20 cellular contexts compared by ENCODE assay signal in the genomic region with DNA sequence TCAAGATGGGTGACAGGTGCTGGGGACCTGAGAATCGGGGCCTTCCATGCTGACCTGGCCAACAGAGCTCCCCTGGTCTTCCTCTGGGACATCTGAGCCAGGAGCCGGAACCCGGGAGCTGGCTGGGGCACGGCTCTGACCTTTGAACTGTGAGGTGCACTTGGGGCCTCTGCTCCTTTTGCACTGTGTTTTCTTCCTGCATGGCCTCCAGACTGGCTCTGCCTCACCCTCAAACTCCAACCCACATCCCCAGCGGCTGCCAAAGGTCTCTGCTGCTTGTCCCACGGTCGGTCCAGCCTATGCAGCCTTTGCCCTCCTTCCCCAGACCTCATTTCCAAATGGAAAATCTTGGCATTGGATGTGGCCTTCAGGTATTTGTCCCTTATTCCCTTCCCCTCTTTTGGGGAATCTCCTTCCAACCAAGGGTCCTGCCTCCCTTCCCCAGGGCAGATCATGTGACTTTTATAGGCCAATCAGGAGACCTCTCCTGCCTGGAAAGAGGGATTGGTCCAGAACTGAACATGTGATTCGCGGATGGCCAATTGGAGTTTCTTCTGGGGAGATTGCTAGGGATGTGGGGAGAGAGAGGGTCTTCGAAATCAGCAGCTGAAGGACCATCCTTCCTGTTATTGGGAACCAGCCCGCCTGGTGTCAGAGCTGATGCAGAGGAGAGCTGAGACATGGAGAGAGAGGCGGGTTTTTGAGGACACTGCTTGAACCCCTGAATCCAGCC.
DNase-seq lines count a peak whose midpoint lies in the region; ATAC-seq, FAIRE-seq and TF ChIP-seq lines count a peak whose summit lies in the region.
"Had no signal": no experiment of that assay in that cellular context is flagged by ENCODE, and none has a peak within 500 bp of the region (broad histone marks: within the 10 kb centered on the region; RNA-seq: fewer than 3 reads in every experiment).

No MANE protein-coding gene starts in this region.

- no peaks in the 10 kb centered on the region for H3K9me3 ChIP-seq in K562 (replicated peaks; ENCODE audit: control insufficient read depth, insufficient read depth, low read depth, low read length)
- H3K9me3 ChIP-seq in HepG2 (ENCODE audit: low read length): no peaks in the 10 kb centered on the region
- no peaks in the 10 kb centered on the region for H3K9me3 ChIP-seq in small intestine (ENCODE audit: control insufficient read depth, low read depth)
- H3K9me3 ChIP-seq in endodermal cell (ENCODE audit: control insufficient read depth, low read length): peaks cover 7% of the 10 kb centered on the region

- no peak for FAIRE-seq in K562 (lab: Jason Lieb, UNC)
- peak; percentile 55 for FAIRE-seq in HepG2 (lab: Jason Lieb, UNC)
- no peak for FAIRE-seq in small intestine (lab: Jason Lieb, UNC)
- FAIRE-seq: GM12878, GM18507, HTR-8/SVneo had no signal

- no TSS peak for BruUV-seq in K562 (replicated peaks; lab: Mats Ljungman, UMichigan)
- BruUV-seq in HepG2 (replicated peaks; lab: Mats Ljungman, UMichigan): no TSS peak

- H3K4me1 ChIP-seq in K562 (replicated peaks in 1 of 2; ENCODE audit: control insufficient read depth in 2 of 2, insufficient read depth in 2 of 2, low read length in 2 of 2): no peaks in the 10 kb centered on the region
- peaks cover 37% of the 10 kb centered on the region for H3K4me1 ChIP-seq in HepG2 (ENCODE audit: insufficient read depth, low read length)
- H3K4me1 ChIP-seq in small intestine (ENCODE audit: control insufficient read depth in 2 of 2, insufficient read depth in 1 of 2, low read depth in 1 of 2, low read length in 1 of 2): no peaks in the 10 kb centered on the region
- H3K4me1 ChIP-seq in endodermal cell (ENCODE audit: control insufficient read depth, insufficient read depth, low read length): no peaks in the 10 kb centered on the region

- TF ChIP-seq RAD21 in K562 (CRISPR knock-in tag; conservative IDR thresholded peaks at IDR 0.05 in 1 of 2, IDR thresholded peaks at IDR 0.05 in 1 of 2): no peak
- TF ChIP-seq RAD21 in HepG2 (CRISPR knock-in tag; IDR thresholded peaks at IDR 0.05): no peak

- peaks cover 5% of the 10 kb centered on the region for H3K9me1 ChIP-seq in K562 (ENCODE audit: control insufficient read depth, insufficient read depth, low read length)

- peak overlapping the region; percentile 32 for H3K4me2 ChIP-seq in K562 (ENCODE audit: insufficient read depth, low read length)
- peak overlapping the region; percentile 82 for H3K4me2 ChIP-seq in HepG2 (ENCODE audit: low read depth, low read length)
- H3K4me2 ChIP-seq: KMS-11 had no signal

- H4K20me1 ChIP-seq in K562 (replicated peaks; ENCODE audit: control insufficient read depth, insufficient read depth, low read length) (no peaks in the 10 kb centered on the region), HepG2 (ENCODE audit: insufficient read depth, low read length) (no peaks in the 10 kb centered on the region)

- TF ChIP-seq EP300 in K562 (IDR thresholded peaks at IDR 0.05; ENCODE audit: low read length) (no peak), HepG2 (IDR thresholded peaks at IDR 0.05; ENCODE audit: low read depth in 2 of 2, low read length in 2 of 2) (no peak), HepG2 (CRISPR knock-in tag; IDR thresholded peaks at IDR 0.05; ENCODE audit: borderline replicate concordance) (no peak)

- DNase-seq in HuH-7 (ENCODE audit: low spot score): peak; percentile 15
- DNase-seq in K562 (ENCODE audit: extremely low read depth in 1 of 4, low spot score in 3 of 4): peak in 2 of 4 experiments; percentile 9 to 44
- peak; percentile 55 for DNase-seq in HepG2 (ENCODE audit: low spot score)
- DNase-seq in small intestine: peak; percentile 80
- DNase-seq in endodermal cell: no peak
- no peak for DNase-seq in activated CD4-positive, alpha-beta memory T cell treated with anti-CD3 and anti-CD28 coated beads, Interleukin-2, amount 10 ng/mL, durations not matched to agents 7 days and 5 days
- DNase-seq: ACHN; CD4-positive, CD25-positive, alpha-beta regulatory T cell; DMS79; NCI-H1092 treated with DMSO at 0.1 percent for 48 hours; NCI-H1694 treated with DMSO at 0.1 percent for 48 hours; NCI-H446 treated with DMSO at 0.1 percent for 48 hours; NCI-H748 treated with DMSO at 0.1 percent for 48 hours; PC-3 had no signal

- H3K36me3 ChIP-seq in K562 (ENCODE audit: control insufficient read depth, insufficient read depth, low read length) (no peaks in the 10 kb centered on the region), HepG2 (replicated peaks in 1 of 2; ENCODE audit: control insufficient read depth in 1 of 2, insufficient read depth in 2 of 2, low read length in 2 of 2) (no peaks in the 10 kb centered on the region), small intestine (ENCODE audit: control insufficient read depth in 2 of 2, insufficient read depth in 2 of 2, low read length in 2 of 2) (no peaks in the 10 kb centered on the region), endodermal cell (ENCODE audit: control insufficient read depth, insufficient read depth, low read length) (no peaks in the 10 kb centered on the region)

- H3K4me1 Mint-ChIP-seq in endodermal cell: no peaks in the 10 kb centered on the region
- no peaks in the 10 kb centered on the region for H3K4me1 Mint-ChIP-seq in activated CD4-positive, alpha-beta memory T cell treated with anti-CD3 and anti-CD28 coated beads, Interleukin-2, amount 10 ng/mL, durations not matched to agents 7 days and 5 days
- H3K4me1 Mint-ChIP-seq: CD4-positive, CD25-positive, alpha-beta regulatory T cell had no signal

- TF ChIP-seq CTCF in K562 (IDR thresholded peaks at IDR 0.05 in 2 of 3, conservative IDR thresholded peaks at IDR 0.05 in 1 of 3; ENCODE audit: insufficient read depth in 2 of 3, low read depth in 1 of 3, low read length in 3 of 3) (no peak), HepG2 (CRISPR knock-in tag; IDR thresholded peaks at IDR 0.05) (no peak), endodermal cell (conservative IDR thresholded peaks at IDR 0.05) (no peak)

- intact Hi-C loops in K562 (cut with micrococcal nuclease) (no loop called here), HepG2 (cut with micrococcal nuclease; ENCODE audit: unreplicated experiment) (loop anchor here (5.0 kb wide), 1 partner anchor 293 kb away; a partner anchor contains a TSS)

- no peak overlapping the region for H3K27ac Mint-ChIP-seq in endodermal cell
- H3K27ac Mint-ChIP-seq in activated CD4-positive, alpha-beta memory T cell treated with anti-CD3 and anti-CD28 coated beads, Interleukin-2, amount 10 ng/mL, durations not matched to agents 7 days and 5 days: no peak overlapping the region

- no peak overlapping the region for H3K4me3 Mint-ChIP-seq in endodermal cell
- no peak overlapping the region for H3K4me3 Mint-ChIP-seq in activated CD4-positive, alpha-beta memory T cell treated with anti-CD3 and anti-CD28 coated beads, Interleukin-2, amount 10 ng/mL, durations not matched to agents 7 days and 5 days
- H3K4me3 Mint-ChIP-seq: CD4-positive, CD25-positive, alpha-beta regulatory T cell had no signal

- no peaks in the 10 kb centered on the region for H3K36me3 Mint-ChIP-seq in endodermal cell (ENCODE audit: low read depth)
- no peaks in the 10 kb centered on the region for H3K36me3 Mint-ChIP-seq in activated CD4-positive, alpha-beta memory T cell treated with anti-CD3 and anti-CD28 coated beads, Interleukin-2, amount 10 ng/mL, durations not matched to agents 7 days and 5 days (ENCODE audit: low read depth)
- H3K36me3 Mint-ChIP-seq: CD4-positive, CD25-positive, alpha-beta regulatory T cell had no signal

- H3K79me2 ChIP-seq in K562 (ENCODE audit: control insufficient read depth, insufficient read depth, low read length): no peaks in the 10 kb centered on the region
- H3K79me2 ChIP-seq in HepG2 (ENCODE audit: insufficient read depth, low read length): no peaks in the 10 kb centered on the region

- in situ Hi-C loops in K562 (cut with MboI): no loop called here
- in situ Hi-C loops in HepG2 (cut with HindIII; ENCODE audit: extremely low pct_ligation_motif_present, low pct_unique_long_range_greater_than_20kb): no loop called here

- H3K27ac ChIP-seq in K562 (ENCODE audit: extremely low read depth, low read depth, low read length) (no peak overlapping the region), HepG2 (ENCODE audit: extremely low read length, insufficient read depth, low read length) (no peak overlapping the region), small intestine (ENCODE audit: low read depth in 1 of 2, low read length in 1 of 2) (no peak overlapping the region), endodermal cell (ENCODE audit: low read depth, low read length) (no peak overlapping the region)
- H3K27ac ChIP-seq: KMS-11 had no signal

- TF ChIP-seq POLR2A in K562 (conservative IDR thresholded peaks at IDR 0.05): no peak
- TF ChIP-seq POLR2A in HepG2 (IDR thresholded peaks at IDR 0.05; ENCODE audit: insufficient read depth in 1 of 2, low read depth in 2 of 2, low read length in 2 of 2): no peak

- WGBS in K562 (ENCODE audit: insufficient coverage, low coverage, missing lambda C conversion rate): 6% methylated on average over 11 of the region's 12 CpGs
- 54% methylated on average over 10 of the region's 12 CpGs for WGBS in HepG2 (ENCODE audit: low lambda C conversion rate)
- WGBS in small intestine, 3 donors: 49 to 71% (median 71%) methylated on average over 12 of the region's 12 CpGs
- 93 to 100% methylated on average over 4 to 12 of the region's 12 CpGs for WGBS in endodermal cell (ENCODE audit: insufficient coverage in 1 of 2, insufficient read length in 1 of 2), 2 experiments

- H3K9ac ChIP-seq in K562 (ENCODE audit: insufficient read depth in 1 of 2, low read depth in 2 of 2, low read length in 2 of 2): no peak overlapping the region
- H3K9ac ChIP-seq in HepG2 (ENCODE audit: insufficient read depth, low read depth, low read length): 0 out of 2 replicates have a peak overlapping the region, but pooled peaks have one; percentile 4
- H3K9ac ChIP-seq in endodermal cell (ENCODE audit: extremely low read depth, low read length, poor library complexity, severe bottlenecking): no peak overlapping the region
- H3K9ac ChIP-seq: KMS-11 had no signal

- H3K27me3 ChIP-seq in K562 (ENCODE audit: control insufficient read depth in 2 of 2, insufficient read depth in 2 of 2, low read length in 2 of 2): peaks cover 0 to 15% of the 10 kb centered on the region in 2 experiments; a peak in 2 of 5 replicates
- no peaks in the 10 kb centered on the region for H3K27me3 ChIP-seq in HepG2 (ENCODE audit: control insufficient read depth in 1 of 2, insufficient read depth in 2 of 2, low read length in 2 of 2)
- H3K27me3 ChIP-seq in small intestine (ENCODE audit: control insufficient read depth in 2 of 2, insufficient read depth in 2 of 2, low read length in 2 of 2): peaks cover 0 to 3% of the 10 kb centered on the region in 2 donors
- H3K27me3 ChIP-seq in endodermal cell (ENCODE audit: control insufficient read depth, insufficient read depth, low read length, poor library complexity, severe bottlenecking): no peaks in the 10 kb centered on the region

- POLR2A ChIA-PET in K562 (lab: Yijun Ruan, JAX): no interaction called here
- POLR2A ChIA-PET in HepG2 (lab: Yijun Ruan, JAX): no interaction called here
- POLR2A ChIA-PET in activated CD4-positive, alpha-beta memory T cell treated with anti-CD3 and anti-CD28 coated beads, Interleukin-2, amount 10 ng/mL, durations not matched to agents 7 days and 5 days (lab: Charles Lee): no interaction called here

- H3K27me3 Mint-ChIP-seq in endodermal cell (ENCODE audit: insufficient read depth): peaks cover 3% of the 10 kb centered on the region
- H3K27me3 Mint-ChIP-seq in activated CD4-positive, alpha-beta memory T cell treated with anti-CD3 and anti-CD28 coated beads, Interleukin-2, amount 10 ng/mL, durations not matched to agents 7 days and 5 days: peaks cover 6% of the 10 kb centered on the region

- peak; percentile 75 for ATAC-seq in K562
- peak; percentile 75 for ATAC-seq in HepG2
- no peak for ATAC-seq in HG03442 (IDR thresholded peaks at IDR 0.05; ENCODE audit: unreplicated experiment)
- ATAC-seq: GM12878, HCT116, PC-3 had no signal

- CTCF ChIA-PET in K562 (lab: Yijun Ruan, JAX; ENCODE audit: low intra/inter-chr PET ratio): no interaction called here
- CTCF ChIA-PET in HepG2 (lab: Yijun Ruan, JAX; ENCODE audit: low intra/inter-chr PET ratio, low total read pairs): no interaction called here
- CTCF ChIA-PET in activated CD4-positive, alpha-beta memory T cell treated with anti-CD3 and anti-CD28 coated beads, Interleukin-2, amount 10 ng/mL, durations not matched to agents 7 days and 5 days (lab: Charles Lee): no interaction called here

- H3K9me3 Mint-ChIP-seq in endodermal cell: peaks cover 4% of the 10 kb centered on the region
- no peaks in the 10 kb centered on the region for H3K9me3 Mint-ChIP-seq in activated CD4-positive, alpha-beta memory T cell treated with anti-CD3 and anti-CD28 coated beads, Interleukin-2, amount 10 ng/mL, durations not matched to agents 7 days and 5 days
- H3K9me3 Mint-ChIP-seq: CD4-positive, CD25-positive, alpha-beta regulatory T cell had no signal

- no peak overlapping the region for H3K4me3 ChIP-seq in K562
- H3K4me3 ChIP-seq in HepG2 (replicated peaks in 1 of 3; ENCODE audit: insufficient read depth in 1 of 3, low read depth in 2 of 3, low read length in 3 of 3): peak overlapping the region; percentile 6 to 48 (median 11); a peak in 4 of 6 replicates
- H3K4me3 ChIP-seq in small intestine (ENCODE audit: low read depth in 1 of 2, low read length in 2 of 2): no peak overlapping the region
- no peak overlapping the region for H3K4me3 ChIP-seq in endodermal cell (ENCODE audit: low read length)
- H3K4me3 ChIP-seq: GM12878 had no signal

- peak overlapping the region; percentile 63 for H2AFZ ChIP-seq in K562 (ENCODE audit: low read depth, low read length)
- H2AFZ ChIP-seq in HepG2 (ENCODE audit: low read length): peak overlapping the region; percentile 71

Comparison
In these comparisons a context has a peak if more than half of its experiments do, and no peak if none do; other contexts are left out.
1. DNase-seq: peak in HuH-7 (single experiment), HepG2 (single experiment) and small intestine (single experiment); none in endodermal cell (single experiment) and activated CD4-positive, alpha-beta memory T cell treated with anti-CD3 and anti-CD28 coated beads, Interleukin-2, amount 10 ng/mL, durations not matched to agents 7 days and 5 days (single experiment).
2. H3K4me3 ChIP-seq: peak in HepG2 (3 of 3); none in K562 (single experiment), small intestine (0 of 2) and endodermal cell (single experiment).